In the genomic region with DNA sequence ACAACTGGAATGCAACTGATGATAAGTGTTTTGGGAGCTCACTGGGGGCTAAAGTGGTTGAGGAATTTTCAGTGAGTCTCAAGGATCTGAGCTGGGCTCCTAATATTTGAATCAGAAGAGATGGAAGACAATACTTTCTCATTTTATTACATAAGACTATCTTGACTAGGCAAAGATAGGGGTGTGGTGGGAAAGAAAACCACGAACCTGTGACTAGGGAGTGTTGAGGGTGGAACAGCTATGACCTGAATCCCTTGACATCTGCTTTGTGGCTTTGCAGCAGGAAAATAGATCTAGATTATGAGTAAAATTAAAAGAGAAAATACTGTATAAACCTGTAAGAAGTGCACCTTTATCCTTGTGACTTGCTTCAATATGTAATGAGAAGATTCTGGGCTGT, we compare ENCODE assay signal across 25 cellular contexts.
"Had no signal": no experiment of that assay in that cellular context is flagged by ENCODE, and none has a peak within 500 bp of the region (broad histone marks: within the 10 kb centered on the region; RNA-seq: fewer than 3 reads in every experiment).

No MANE protein-coding gene starts in this region.

- DNase-seq: activated CD4-positive, alpha-beta T cell treated with anti-CD3 and anti-CD28 coated beads, Interleukin-2, amount 10 ng/mL, durations not matched to agents 24 days and 14 days; activated CD4-positive, alpha-beta T cell treated with anti-CD3 and anti-CD28 coated beads, Interleukin-2, amount 50 U/mL, for 48 hours; activated CD4-positive, CD25-positive, alpha-beta regulatory T cell treated with anti-CD3 and anti-CD28 coated beads, Interleukin-2, amount 50 U/mL, for 72 hours; activated CD8-positive, alpha-beta memory T cell treated with anti-CD3 and anti-CD28 coated beads, Interleukin-2, amount 10 ng/mL, durations not matched to agents 7 days and 5 days; activated effector memory CD4-positive, alpha-beta T cell treated with Interleukin-2 at 50 U/mL for 16 hours; activated naive CD4-positive, alpha-beta T cell; activated T-cell treated with anti-CD3 and anti-CD28 coated beads, Interleukin-2, amount 50 U/mL, for 24 hours; aorta; body of pancreas; NCI-H1048; NCI-H1417; NCI-H1930; NCI-H2107; NCI-H2171 treated with DMSO at 0.1 percent for 48 hours; NCI-H345; NCI-H510A; NCI-H526 treated with DMSO at 0.1 percent for 48 hours; NCI-H82; SIG-M5; T-helper 17 cell; T-helper 9 cell had no signal

- H3K36me3 Mint-ChIP-seq: activated CD8-positive, alpha-beta memory T cell treated with anti-CD3 and anti-CD28 coated beads, Interleukin-2, amount 10 ng/mL, durations not matched to agents 7 days and 5 days; activated naive CD4-positive, alpha-beta T cell treated with anti-CD3 and anti-CD28 coated beads, Interleukin-2, amount 50 U/mL, for 24 hours; WTC11 had no signal

- H3K4me3 Mint-ChIP-seq: activated CD4-positive, alpha-beta T cell treated with anti-CD3 and anti-CD28 coated beads, Interleukin-2, amount 10 ng/mL, durations not matched to agents 24 days and 14 days; activated CD8-positive, alpha-beta memory T cell treated with anti-CD3 and anti-CD28 coated beads, Interleukin-2, amount 10 ng/mL, durations not matched to agents 7 days and 5 days; activated naive CD4-positive, alpha-beta T cell treated with anti-CD3 and anti-CD28 coated beads, Interleukin-2, amount 50 U/mL, for 24 hours; activated T-cell treated with anti-CD3 and anti-CD28 coated beads, Interleukin-2, amount 50 U/mL, for 24 hours; activated T-helper 1 cell treated with anti-CD3 and anti-CD28 coated beads, Interleukin-12 subunit alpha, Interleukin-12 subunit beta, Interleukin-2, Interleukin-4 antibody, amounts not matched to agents 30 ng/mL and 10 ng/mL and 1 ng/mL, durations not matched to agents 14 hours and 24 hours and 36 hours; T-helper 17 cell; WTC11 had no signal

- H3K9me3 Mint-ChIP-seq: activated T-cell treated with anti-CD3 and anti-CD28 coated beads, Interleukin-2, amount 50 U/mL, for 24 hours; activated T-helper 1 cell treated with anti-CD3 and anti-CD28 coated beads, Interleukin-12 subunit alpha, Interleukin-12 subunit beta, Interleukin-2, Interleukin-4 antibody, amounts not matched to agents 30 ng/mL and 10 ng/mL and 1 ng/mL, durations not matched to agents 14 hours and 24 hours and 36 hours; WTC11 had no signal

- H3K4me1 Mint-ChIP-seq: activated CD4-positive, alpha-beta T cell treated with anti-CD3 and anti-CD28 coated beads, Interleukin-2, amount 10 ng/mL, durations not matched to agents 24 days and 14 days; activated CD8-positive, alpha-beta memory T cell treated with anti-CD3 and anti-CD28 coated beads, Interleukin-2, amount 10 ng/mL, durations not matched to agents 7 days and 5 days; activated naive CD4-positive, alpha-beta T cell treated with anti-CD3 and anti-CD28 coated beads, Interleukin-2, amount 50 U/mL, for 24 hours; T-helper 17 cell had no signal

- H3K27me3 Mint-ChIP-seq: activated CD4-positive, alpha-beta T cell treated with anti-CD3 and anti-CD28 coated beads, Interleukin-2, amount 10 ng/mL, durations not matched to agents 24 days and 14 days; activated CD8-positive, alpha-beta memory T cell treated with anti-CD3 and anti-CD28 coated beads, Interleukin-2, amount 10 ng/mL, durations not matched to agents 7 days and 5 days; activated naive CD4-positive, alpha-beta T cell treated with anti-CD3 and anti-CD28 coated beads, Interleukin-2, amount 50 U/mL, for 24 hours; T-helper 17 cell had no signal

- H3K4me3 ChIP-seq: body of pancreas, cardiac muscle cell had no signal

- H3K27ac Mint-ChIP-seq: activated CD4-positive, alpha-beta T cell treated with anti-CD3 and anti-CD28 coated beads, Interleukin-2, amount 10 ng/mL, durations not matched to agents 24 days and 14 days; activated CD8-positive, alpha-beta memory T cell treated with anti-CD3 and anti-CD28 coated beads, Interleukin-2, amount 10 ng/mL, durations not matched to agents 7 days and 5 days; activated naive CD4-positive, alpha-beta T cell treated with anti-CD3 and anti-CD28 coated beads, Interleukin-2, amount 50 U/mL, for 24 hours; activated T-cell treated with anti-CD3 and anti-CD28 coated beads, Interleukin-2, amount 50 U/mL, for 24 hours; activated T-helper 1 cell treated with anti-CD3 and anti-CD28 coated beads, Interleukin-12 subunit alpha, Interleukin-12 subunit beta, Interleukin-2, Interleukin-4 antibody, amounts not matched to agents 30 ng/mL and 10 ng/mL and 1 ng/mL, durations not matched to agents 14 hours and 24 hours and 36 hours; T-helper 17 cell; WTC11 had no signal

- ATAC-seq: activated CD8-positive, alpha-beta memory T cell treated with anti-CD3 and anti-CD28 coated beads, Interleukin-2, amount 10 ng/mL, durations not matched to agents 7 days and 5 days; body of pancreas; T-helper 17 cell; WTC11 had no signal
